23 cellular contexts compared by ENCODE assay signal in genomic region chr16:66968847-66969246, GRCh38. TPM values are rescaled to one million over a fixed set of nuclear protein-coding genes. Genes with fewer than 3 reads are reported as not detected.
DNase-seq lines count a peak whose midpoint lies in the region; ATAC-seq and TF ChIP-seq lines count a peak whose summit lies in the region.
"Had no signal": no experiment of that assay in that cellular context is flagged by ENCODE, and none has a peak within 500 bp of the region (broad histone marks: within the 10 kb centered on the region; RNA-seq: fewer than 3 reads in every experiment).

No MANE protein-coding gene starts in this region.

- no peak overlapping the region for H2AFZ ChIP-seq in neuronal stem cell (ENCODE audit: low read length)
- H2AFZ ChIP-seq: GM23248 had no signal

- H4K91ac ChIP-seq in neuronal stem cell (ENCODE audit: low read depth, low read length, poor library complexity) = no peak overlapping the region

- H2BK15ac ChIP-seq in neuronal stem cell (ENCODE audit: low read length) = no peak overlapping the region

- H3K18ac ChIP-seq in neuronal stem cell (ENCODE audit: low read length) = no peak overlapping the region

- H3K27me3 ChIP-seq in neuronal stem cell (ENCODE audit: control insufficient read depth in 3 of 3, insufficient read depth in 3 of 3, low read depth in 1 of 3, low read length in 3 of 3) = no peaks in the 10 kb centered on the region
- H3K27me3 ChIP-seq: BE2C had no signal

- no peak overlapping the region for H3K27ac ChIP-seq in neuronal stem cell (replicated peaks; ENCODE audit: low read length)
- H3K27ac ChIP-seq: GM23248, HL-60 had no signal

- H3K4me1 ChIP-seq in neuronal stem cell (ENCODE audit: control insufficient read depth in 2 of 2, insufficient read depth in 1 of 2, low read depth in 1 of 2, low read length in 2 of 2) = no peaks in the 10 kb centered on the region
- H3K4me1 ChIP-seq: BE2C, HAP-1 had no signal

- H3K9ac ChIP-seq in neuronal stem cell (ENCODE audit: low read depth, low read length, poor library complexity) = no peak overlapping the region
- H3K9ac ChIP-seq: GM23248 had no signal

- no peaks in the 10 kb centered on the region for H3K36me3 ChIP-seq in neuronal stem cell (replicated peaks in 1 of 2; ENCODE audit: control insufficient read depth in 2 of 2, insufficient read depth in 2 of 2, low read length in 2 of 2)
- H3K36me3 ChIP-seq: BE2C, HAP-1 had no signal

- no peak overlapping the region for H3K4me2 ChIP-seq in neuronal stem cell (ENCODE audit: insufficient read depth, low read length, poor library complexity, severe bottlenecking)

- no peak overlapping the region for H2BK12ac ChIP-seq in neuronal stem cell (ENCODE audit: low read length)

- H4K8ac ChIP-seq in neuronal stem cell (ENCODE audit: low read depth, low read length) = no peak overlapping the region

- H3K4me3 ChIP-seq in neuronal stem cell (ENCODE audit: low read length in 2 of 2) = no peak overlapping the region
- H3K4me3 ChIP-seq: GM23248, HAP-1 had no signal

- H2BK5ac ChIP-seq in neuronal stem cell (ENCODE audit: low read length) = no peak overlapping the region

- H2AK5ac ChIP-seq in neuronal stem cell (ENCODE audit: low read depth, low read length) = no peak overlapping the region

- no peak overlapping the region for H3K14ac ChIP-seq in neuronal stem cell (ENCODE audit: low read length)

- H3K23ac ChIP-seq in neuronal stem cell (ENCODE audit: low read depth, low read length, poor library complexity) = no peak overlapping the region

- TF ChIP-seq CTCF in GM10266 (IDR thresholded peaks at IDR 0.05; ENCODE audit: control insufficient read depth, insufficient read depth, low read depth, missing control alignments) = no peak

- no CpG with 5 or more reads among the region's 5 CpGs for WGBS in neuronal stem cell (ENCODE audit: extremely low coverage in 2 of 2, insufficient read length in 2 of 2, insufficient replicate concordance in 1 of 2), 2 donors

- no peaks in the 10 kb centered on the region for H3K9me3 ChIP-seq in neuronal stem cell (replicated peaks in 1 of 2; ENCODE audit: control insufficient read depth in 2 of 2, insufficient read depth in 1 of 2, low read depth in 1 of 2, low read length in 2 of 2)
- H3K9me3 ChIP-seq: BE2C, HAP-1 had no signal

- H3K79me1 ChIP-seq in neuronal stem cell (ENCODE audit: low read depth, low read length) = peaks cover 2% of the 10 kb centered on the region

- ATAC-seq in esophagus mucosa (peak; percentile 62), HG02763 (IDR thresholded peaks at IDR 0.05; ENCODE audit: unreplicated experiment) (no peak)

- peak; percentile 8 for DNase-seq in GM10266 (ENCODE audit: extremely low spot score)
- peak; percentile 74 for DNase-seq in M059J (ENCODE audit: low read depth)
- DNase-seq in medulla oblongata (ENCODE audit: extremely low spot score) = peak; percentile 40
- no peak for DNase-seq in NCI-H1105 (lab: John Stamatoyannopoulos, UW)
- no peak for DNase-seq in neuronal stem cell (ENCODE audit: low spot score)
- DNase-seq: ACHN; BE2C; CD4-positive, CD25-positive, alpha-beta regulatory T cell; CD8-positive, alpha-beta memory T cell; COR-L47; DMS 273 treated with DMSO at 0.1 percent for 48 hours; DMS53; DND-41; EL; GM23248; IMR-90 had no signal

- no peak overlapping the region for H2BK120ac ChIP-seq in neuronal stem cell (ENCODE audit: low read depth, low read length)

- no peak overlapping the region for H3K4ac ChIP-seq in neuronal stem cell (ENCODE audit: low read length)

RNA-seq across cellular contexts. Expression of gene CES3, which starts 7.8 kb away (rescaled TPM):
- 0.44 and 1.0 TPM in 2 replicates for total RNA-seq in M059J (2014; rRNA removed; shearing (Covaris generic))
- total RNA-seq in esophagus mucosa = 1.1 TPM
- polyA plus RNA-seq in neuronal stem cell (2013, experiment 1 of 2) = 2.4 TPM
- 2.5 TPM for polyA plus RNA-seq in neuronal stem cell (2013, experiment 2 of 2)
- total RNA-seq: GM23248, IMR-90 had no signal
- polyA plus RNA-seq: CD8-positive, alpha-beta memory T cell; GM23248 had no signal

RNA-seq across cellular contexts. Expression of gene CES4A, which starts 19.5 kb away (rescaled TPM):
- not detected in 2 replicates for total RNA-seq in M059J (2014; rRNA removed; shearing (Covaris generic))
- 6.0 TPM for total RNA-seq in esophagus mucosa
- 0.54 TPM for polyA plus RNA-seq in neuronal stem cell (2013, experiment 1 of 2)
- 0.48 TPM for polyA plus RNA-seq in neuronal stem cell (2013, experiment 2 of 2)
- total RNA-seq: H4, HT1080 had no signal

RNA-seq across cellular contexts. Expression of gene CES2, which starts 33.5 kb away (rescaled TPM):
- 15.9 and 26.6 TPM in 2 replicates for total RNA-seq in M059J (2014; rRNA removed; shearing (Covaris generic))
- total RNA-seq in esophagus mucosa = 151 TPM
- polyA plus RNA-seq in neuronal stem cell (2013, experiment 1 of 2) = 14.6 TPM
- 15.0 TPM for polyA plus RNA-seq in neuronal stem cell (2013, experiment 2 of 2)

RNA-seq across cellular contexts. Expression of gene CIAO2B, which starts 34.6 kb away (rescaled TPM):
- total RNA-seq in M059J (2014; rRNA removed; shearing (Covaris generic)) = 183 and 280 TPM in 2 replicates
- total RNA-seq in esophagus mucosa = 125 TPM
- 93.4 TPM for polyA plus RNA-seq in neuronal stem cell (2013, experiment 1 of 2)
- 91.2 TPM for polyA plus RNA-seq in neuronal stem cell (2013, experiment 2 of 2)

RNA-seq across cellular contexts. Expression of gene RRAD, which starts 43.5 kb away (rescaled TPM):
- 3.2 and 9.4 TPM in 2 replicates for total RNA-seq in M059J (2014; rRNA removed; shearing (Covaris generic))
- 59.1 TPM for total RNA-seq in esophagus mucosa
- 0.32 TPM for polyA plus RNA-seq in neuronal stem cell (2013, experiment 1 of 2)
- polyA plus RNA-seq in neuronal stem cell (2013, experiment 2 of 2) = 0.30 TPM
- total RNA-seq: G401, H4, HT1080 had no signal
- polyA plus RNA-seq: CD4-positive, CD25-positive, alpha-beta regulatory T cell; CD8-positive, alpha-beta memory T cell had no signal

Comparison
In these comparisons a context has a peak if more than half of its experiments do, and no peak if none do; other contexts are left out.
1. DNase-seq: peak in GM10266 (single experiment), M059J (single experiment) and medulla oblongata (single experiment); none in NCI-H1105 (single experiment) and neuronal stem cell (single experiment).